15 cellular contexts compared by ENCODE assay signal in genomic region chr7:31957756-31958155, GRCh38.
DNase-seq lines count a peak whose midpoint lies in the region; ATAC-seq and TF ChIP-seq lines count a peak whose summit lies in the region.
"Had no signal": no experiment of that assay in that cellular context is flagged by ENCODE, and none has a peak within 500 bp of the region (broad histone marks: within the 10 kb centered on the region; RNA-seq: fewer than 3 reads in every experiment).

No MANE protein-coding gene starts in this region.

- 70 to 71% methylated on average over 2 of the region's 2 CpGs for WGBS in heart right ventricle, 2 donors
- WGBS in psoas muscle, 3 donors = 71 to 87% (median 77%) methylated on average over 2 of the region's 2 CpGs

- H3K27me3 ChIP-seq in heart right ventricle = no peaks in the 10 kb centered on the region
- H3K27me3 ChIP-seq in SJSA1 (replicated peaks) = no peaks in the 10 kb centered on the region
- H3K27me3 ChIP-seq in psoas muscle (ENCODE audit: insufficient read depth in 3 of 3, low read length in 2 of 3) = no peaks in the 10 kb centered on the region

- TF ChIP-seq CTCF in heart right ventricle (IDR thresholded peaks at IDR 0.05) = no peak
- TF ChIP-seq CTCF in psoas muscle (IDR thresholded peaks at IDR 0.05) = no peak
- no peak for TF ChIP-seq CTCF in GM10248 (IDR thresholded peaks at IDR 0.05; ENCODE audit: control extremely low read depth, extremely low read depth, low read depth, missing control alignments)

- H3K4me1 ChIP-seq in heart right ventricle (peaks cover 0 to 84% (median 38%) of the 10 kb centered on the region in 9 donors), SJSA1 (replicated peaks) (peaks cover 13% of the 10 kb centered on the region), psoas muscle (no peaks in the 10 kb centered on the region)
- H3K4me1 ChIP-seq: Caco-2 had no signal

- no peaks in the 10 kb centered on the region for H3K9me3 ChIP-seq in heart right ventricle
- no peaks in the 10 kb centered on the region for H3K9me3 ChIP-seq in SJSA1 (replicated peaks)
- no peaks in the 10 kb centered on the region for H3K9me3 ChIP-seq in psoas muscle
- H3K9me3 ChIP-seq: Caco-2 had no signal

- H3K4me3 ChIP-seq in heart right ventricle (no peak overlapping the region), SJSA1 (no peak overlapping the region), psoas muscle (no peak overlapping the region)

- H3K36me3 ChIP-seq in heart right ventricle (no peaks in the 10 kb centered on the region), SJSA1 (no peaks in the 10 kb centered on the region), psoas muscle (ENCODE audit: insufficient read depth in 1 of 2, low read depth in 1 of 2) (no peaks in the 10 kb centered on the region)

- DNase-seq in heart right ventricle = no peak
- DNase-seq in left ventricle myocardium superior = no peak
- no peak for DNase-seq in SJSA1 (ENCODE audit: low read depth in 1 of 2, low spot score in 2 of 2)
- DNase-seq in epithelial cell of prostate (ENCODE audit: low read depth, low spot score) = no peak
- no peak for DNase-seq in psoas muscle
- no peak for DNase-seq in middle frontal gyrus (ENCODE audit: extremely low spot score, low spot score)
- DNase-seq in GM10248 (ENCODE audit: extremely low spot score) = no peak
- DNase-seq: Caco-2, MM.1S, NCI-H1105, NCI-H1694 treated with DMSO at 0.1 percent for 48 hours, NCI-H345 had no signal

- POLR2A ChIA-PET in GM10248 (lab: Yijun Ruan, JAX) = no interaction called here

- H3K27ac ChIP-seq in heart right ventricle (peak overlapping the region in 7 of 10 donors; percentile 11 to 51 (median 22)), SJSA1 (0 out of 2 replicates have a peak overlapping the region, but pooled peaks have one; percentile 22), epithelial cell of prostate (peak overlapping the region; percentile 24), psoas muscle (no peak overlapping the region)
- H3K27ac ChIP-seq: KMS-11 had no signal

- ATAC-seq in heart right ventricle (no peak), left ventricle myocardium superior (no peak), HG03342 (IDR thresholded peaks at IDR 0.05; ENCODE audit: unreplicated experiment) (no peak), psoas muscle (no peak)
- ATAC-seq: Right ventricle myocardium inferior had no signal

- CTCF ChIA-PET in GM10248 (lab: Yijun Ruan, JAX) = no interaction called here

- intact Hi-C loops in heart right ventricle (cut with DNase I) = no loop called here
- intact Hi-C loops in left ventricle myocardium superior (cut with micrococcal nuclease) = no loop called here
- intact Hi-C loops in psoas muscle (cut with DNase I) = no loop called here
